In the genomic region with DNA sequence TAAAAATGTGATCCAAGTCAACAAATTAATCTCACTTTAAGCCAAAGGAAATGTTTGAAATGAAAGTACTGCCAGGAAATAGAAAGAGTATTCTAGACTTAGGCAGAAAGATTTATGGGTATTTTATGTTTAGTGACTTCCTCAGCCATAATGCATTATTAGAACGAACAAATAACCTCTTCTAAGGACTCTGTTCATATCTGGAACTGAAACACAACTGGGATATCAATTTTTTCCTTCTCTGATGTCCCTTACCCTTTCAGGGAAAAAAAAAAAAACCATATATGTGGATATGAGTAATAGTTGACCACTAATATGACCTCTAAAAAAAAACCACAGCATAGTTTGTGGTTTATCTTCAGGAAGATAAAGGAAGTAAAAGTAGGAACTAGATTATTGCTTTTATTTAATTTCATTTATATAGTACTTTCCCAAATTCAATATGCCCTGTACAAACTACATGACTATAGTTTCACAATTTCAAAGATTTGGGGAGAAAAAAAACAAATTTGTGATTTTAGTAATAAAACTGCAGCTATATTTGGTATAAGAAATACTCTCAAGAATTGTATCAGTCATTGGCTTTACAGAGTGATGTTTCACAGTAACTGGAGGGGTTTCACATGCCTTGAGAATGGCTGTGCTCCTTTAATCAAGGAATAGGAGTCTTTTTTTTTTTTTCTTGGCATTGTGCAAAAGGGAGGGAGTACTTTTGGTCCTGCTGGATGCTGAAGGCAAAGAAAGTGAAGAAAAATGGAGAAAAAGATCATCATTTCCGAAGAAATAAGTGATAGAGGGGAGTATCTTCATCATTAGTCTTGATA, we compare ENCODE assay signal across 1 cellular context.
TF ChIP-seq lines count a peak whose summit lies in the region.

No MANE protein-coding gene starts in this region.

TF ChIP-seq in GM12878, 131 proteins besides CTCF, POLR2A, EP300 and RAD21:
- TF ChIP-seq IKZF2 (IDR thresholded peaks at IDR 0.05) (peak in 1 of 2 experiments; percentile 39; a peak in 1 of 4 replicates), MTA2 (IDR thresholded peaks at IDR 0.05; ENCODE audit: low read depth) (0 out of 2 replicates have a peak, but pooled peaks have one; percentile 18), NFIC (IDR thresholded peaks at IDR 0.05; ENCODE audit: low read depth, low read length) (peak; percentile 36; the same call in 1 of the 2 replicates), MLLT1 (IDR thresholded peaks at IDR 0.05) (0 out of 2 replicates have a peak, but pooled peaks have one; percentile 22), TCF7 (IDR thresholded peaks at IDR 0.05; ENCODE audit: borderline replicate concordance) (0 out of 2 replicates have a peak, but pooled peaks have one; percentile 38), RUNX3 (IDR thresholded peaks at IDR 0.05; ENCODE audit: low read length) (peak; percentile 85), SIN3A (IDR thresholded peaks at IDR 0.05; ENCODE audit: low read depth, low read length) (no peak), JUNB (IDR thresholded peaks at IDR 0.05) (peak; percentile 36; the same call in 1 of the 2 replicates), EZH2 (IDR thresholded peaks at IDR 0.05; ENCODE audit: borderline replicate concordance, control insufficient read depth, low read depth, low read length) (no peak)
